ENCODE assay signal across 8 cellular contexts in genomic region chr3:72445827-72446405, GRCh38. TPM values are rescaled to one million over a fixed set of nuclear protein-coding genes. Genes with fewer than 3 reads are reported as not detected.
DNase-seq lines count a peak whose midpoint lies in the region; ATAC-seq, FAIRE-seq and TF ChIP-seq lines count a peak whose summit lies in the region.

No MANE protein-coding gene starts in this region.

- POLR2A ChIA-PET in AG04449 (lab: Yijun Ruan, JAX) = interaction anchor here (0.6 kb wide), 1 partner anchor 42 kb away, joined by 3 read pairs; no protein-coding TSS in a partner anchor

- H3K9ac ChIP-seq in muscle layer of colon (ENCODE audit: low read length) = peak overlapping the region; percentile 98

- CTCF ChIA-PET in AG04449 (lab: Yijun Ruan, JAX) = no interaction called here

- peaks cover 11% of the 10 kb centered on the region for H3K4me1 ChIP-seq in muscle layer of colon (ENCODE audit: insufficient read depth, low read length)

- no peak for ATAC-seq in HG02938 (IDR thresholded peaks at IDR 0.05; ENCODE audit: unreplicated experiment)

- no peak for DNase-seq in AG04449 (ENCODE audit: low read depth, low spot score)
- peak; percentile 4 for DNase-seq in bronchial epithelial cell (ENCODE audit: low read depth)
- DNase-seq in GM10266 (ENCODE audit: extremely low spot score) = no peak
- no peak for DNase-seq in NCI-H226
- no peak for DNase-seq in NCI-H2029 (lab: John Stamatoyannopoulos, UW)

- no peaks in the 10 kb centered on the region for H3K9me3 Mint-ChIP-seq in IgD-negative memory B cell

- H3K27me3 ChIP-seq in bronchial epithelial cell (ENCODE audit: control insufficient read depth, insufficient read depth, low read length) (no peaks in the 10 kb centered on the region), muscle layer of colon (ENCODE audit: control insufficient read depth in 1 of 2, insufficient read depth in 2 of 2, low read length in 2 of 2) (no peaks in the 10 kb centered on the region)

- H3K36me3 Mint-ChIP-seq in IgD-negative memory B cell = peaks cover 1% of the 10 kb centered on the region

- H3K4me3 Mint-ChIP-seq in IgD-negative memory B cell = peak overlapping the region; percentile 97 to 99 (median 98)

- H3K4me3 ChIP-seq in AG04449 (ENCODE audit: low read depth, low read length) (peak overlapping the region; percentile 78), bronchial epithelial cell (ENCODE audit: low read depth, low read length) (peak overlapping the region; percentile 49), muscle layer of colon (ENCODE audit: low read depth in 1 of 2, low read length in 2 of 2) (peak overlapping the region; percentile 53 to 97)

- no peak for TF ChIP-seq CTCF in AG04449 (IDR thresholded peaks at IDR 0.05; ENCODE audit: insufficient read depth, low read length, missing control alignments)
- no peak for TF ChIP-seq CTCF in bronchial epithelial cell (IDR thresholded peaks at IDR 0.05; ENCODE audit: insufficient read depth, low read length, severe bottlenecking)
- no peak for TF ChIP-seq CTCF in GM10266 (IDR thresholded peaks at IDR 0.05; ENCODE audit: control insufficient read depth, insufficient read depth, low read depth, missing control alignments)

- no peak for FAIRE-seq in bronchial epithelial cell (lab: Jason Lieb, UNC)

- no peaks in the 10 kb centered on the region for H3K9me3 ChIP-seq in muscle layer of colon (ENCODE audit: low read length)

- peak overlapping the region; percentile 54 to 97 (median 96) for H3K27ac Mint-ChIP-seq in IgD-negative memory B cell

- H3K36me3 ChIP-seq in bronchial epithelial cell (ENCODE audit: control insufficient read depth, insufficient read depth, low read length) = no peaks in the 10 kb centered on the region
- no peaks in the 10 kb centered on the region for H3K36me3 ChIP-seq in muscle layer of colon (ENCODE audit: insufficient read depth, low read length)

- H3K27ac ChIP-seq in muscle layer of colon (ENCODE audit: low read depth, low read length) = peak overlapping the region; percentile 79

- H3K4me1 Mint-ChIP-seq in IgD-negative memory B cell = peaks cover 34 to 43% (median 35%) of the 10 kb centered on the region in 3 donors

- peaks cover 5% of the 10 kb centered on the region for H3K27me3 Mint-ChIP-seq in IgD-negative memory B cell

RNA-seq across cellular contexts. Expression of gene RYBP, which starts 0.5 kb away (rescaled TPM):
- polyA plus RNA-seq in IgD-negative memory B cell = 2.4 TPM
- 6.1 TPM in 2 replicates for total RNA-seq in bronchial epithelial cell
